In genomic region chr9:83677596-83677995, GRCh38 we compare ENCODE assay signal across 37 cellular contexts.
"Had no signal": no experiment of that assay in that cellular context is flagged by ENCODE, and none has a peak within 500 bp of the region (broad histone marks: within the 10 kb centered on the region; RNA-seq: fewer than 3 reads in every experiment).

No MANE protein-coding gene starts in this region.

- FAIRE-seq: astrocyte, TTC549 had no signal

- DNase-seq: activated B cell treated with CpG ODN at 0.5 μM for 24 hours; activated CD4-positive, alpha-beta memory T cell treated with anti-CD3 and anti-CD28 coated beads for 36 hours; activated CD4-positive, alpha-beta T cell treated with anti-CD3 and anti-CD28 coated beads for 4 hours; activated CD4-positive, alpha-beta T cell treated with anti-CD3 and anti-CD28 coated beads, Interleukin-2, amount 10 ng/mL, durations not matched to agents 24 days and 14 days; activated CD4-positive, alpha-beta T cell treated with anti-CD3 and anti-CD28 coated beads, Interleukin-2, amount 50 U/mL, for 1 hour; activated CD4-positive, alpha-beta T cell treated with anti-CD3 and anti-CD28 coated beads, Interleukin-2, amount 50 U/mL, for 4 hours; activated CD4-positive, CD25-positive, alpha-beta regulatory T cell treated with anti-CD3 and anti-CD28 coated beads, Interleukin-2, amount 50 U/mL, for 72 hours; activated CD8-positive, alpha-beta memory T cell treated with anti-CD3 and anti-CD28 coated beads, Interleukin-2, amount 50 U/mL, for 4 hours; activated CD8-positive, alpha-beta T cell treated with anti-CD3 and anti-CD28 coated beads for 36 hours; activated effector memory CD4-positive, alpha-beta T cell treated with anti-CD3 and anti-CD28 coated beads, Interleukin-2, amount 50 U/mL, for 16 hours; activated gamma-delta T cell treated with Interleukin-2 at 50 U/mL for 16 hours; activated naive CD4-positive, alpha-beta T cell; activated naive CD4-positive, alpha-beta T cell treated with anti-CD3 and anti-CD28 coated beads, Interleukin-2, amount 50 U/mL, for 16 hours; activated T-cell treated with anti-CD3 and anti-CD28 coated beads for 4 hours; activated T-cell treated with anti-CD3 and anti-CD28 coated beads, Interleukin-2, amount 50 U/mL, for 1 hour; activated T-cell treated with anti-CD3 and anti-CD28 coated beads, Interleukin-2, amount 50 U/mL, for 4 hours; activated T-cell treated with anti-CD3 and anti-CD28 coated beads, Interleukin-2, amount 50 U/mL, for 72 hours; adrenal gland; amniotic stem cell; aorta; body of pancreas; brain microvascular endothelial cell; cerebellar nuclear complex; SW 1271; T-helper 1 cell; T-helper 2 cell; T-helper 9 cell had no signal

- H3K9me3 Mint-ChIP-seq: activated B cell treated with CpG ODN at 0.5 μM for 24 hours; activated CD4-positive, alpha-beta memory T cell treated with anti-CD3 and anti-CD28 coated beads for 36 hours; activated CD4-positive, alpha-beta T cell treated with anti-CD3 and anti-CD28 coated beads, Interleukin-2, amount 10 ng/mL, durations not matched to agents 24 days and 14 days; activated CD8-positive, alpha-beta T cell treated with anti-CD3 and anti-CD28 coated beads for 36 hours; activated naive CD4-positive, alpha-beta T cell treated with anti-CD3 and anti-CD28 coated beads, Interleukin-2, amount 50 U/mL, for 72 hours; activated T-cell treated with anti-CD3 and anti-CD28 coated beads, Interleukin-2, amount 50 U/mL, for 4 hours; activated T-cell treated with anti-CD3 and anti-CD28 coated beads, Interleukin-2, amount 50 U/mL, for 72 hours; activated T-helper 1 cell treated with anti-CD3 and anti-CD28 coated beads, Interleukin-12 subunit alpha, Interleukin-12 subunit beta, Interleukin-2, Interleukin-4 antibody, amounts not matched to agents 30 ng/mL and 10 ng/mL and 1 ng/mL, durations not matched to agents 14 hours and 24 hours and 36 hours; activated T-helper 17 cell treated with anti-CD3 and anti-CD28 coated beads, Interleukin-2, amount 50 U/mL, for 72 hours; central memory CD8-positive, alpha-beta T cell; T-helper 1 cell treated with Interleukin-12 subunit alpha and Interleukin-12 subunit beta and Interleukin-4 antibody, amounts not matched to agents 30 μg/mL and 1 μg/mL, for 36 hours; T-helper 2 cell treated with Interferon-gamma antibody and Interleukin-4, amounts not matched to agents 5 μg/mL and 100 μg/mL, for 36 hours had no signal

- H3K27ac ChIP-seq: adrenal gland, body of pancreas, brain microvascular endothelial cell, breast epithelium, VCaP had no signal

- H3K4me1 Mint-ChIP-seq: activated B cell treated with CpG ODN at 0.5 μM for 24 hours had no signal

- H3K4me3 Mint-ChIP-seq: activated B cell treated with CpG ODN at 0.5 μM for 24 hours; activated CD4-positive, alpha-beta memory T cell treated with anti-CD3 and anti-CD28 coated beads for 36 hours; activated CD4-positive, alpha-beta T cell treated with anti-CD3 and anti-CD28 coated beads, Interleukin-2, amount 10 ng/mL, durations not matched to agents 24 days and 14 days; activated CD8-positive, alpha-beta T cell treated with anti-CD3 and anti-CD28 coated beads for 36 hours; activated T-cell treated with anti-CD3 and anti-CD28 coated beads, Interleukin-2, amount 50 U/mL, for 4 hours; activated T-cell treated with anti-CD3 and anti-CD28 coated beads, Interleukin-2, amount 50 U/mL, for 72 hours; activated T-helper 1 cell treated with anti-CD3 and anti-CD28 coated beads, Interleukin-12 subunit alpha, Interleukin-12 subunit beta, Interleukin-2, Interleukin-4 antibody, amounts not matched to agents 30 ng/mL and 10 ng/mL and 1 ng/mL, durations not matched to agents 14 hours and 24 hours and 36 hours; activated T-helper 17 cell treated with anti-CD3 and anti-CD28 coated beads, Interleukin-2, amount 50 U/mL, for 72 hours; central memory CD8-positive, alpha-beta T cell; T-helper 1 cell treated with Interleukin-12 subunit alpha and Interleukin-12 subunit beta and Interleukin-4 antibody, amounts not matched to agents 30 μg/mL and 1 μg/mL, for 36 hours; T-helper 2 cell treated with Interferon-gamma antibody and Interleukin-4, amounts not matched to agents 5 μg/mL and 100 μg/mL, for 36 hours had no signal

- H3K4me1 ChIP-seq: body of pancreas, breast epithelium had no signal

- ATAC-seq: activated CD8-positive, alpha-beta T cell treated with anti-CD3 and anti-CD28 coated beads for 36 hours; activated naive CD4-positive, alpha-beta T cell treated with anti-CD3 and anti-CD28 coated beads, Interleukin-2, amount 50 U/mL, for 72 hours; activated T-cell treated with anti-CD3 and anti-CD28 coated beads, Interleukin-2, amount 50 U/mL, for 4 hours; activated T-cell treated with anti-CD3 and anti-CD28 coated beads, Interleukin-2, amount 50 U/mL, for 72 hours; activated T-helper 17 cell treated with anti-CD3 and anti-CD28 coated beads, Interleukin-2, amount 50 U/mL, for 72 hours; body of pancreas had no signal

- H3K27me3 Mint-ChIP-seq: activated B cell treated with CpG ODN at 0.5 μM for 24 hours; activated CD4-positive, alpha-beta memory T cell treated with anti-CD3 and anti-CD28 coated beads for 36 hours; activated CD4-positive, alpha-beta T cell treated with anti-CD3 and anti-CD28 coated beads, Interleukin-2, amount 10 ng/mL, durations not matched to agents 24 days and 14 days; activated CD8-positive, alpha-beta T cell treated with anti-CD3 and anti-CD28 coated beads for 36 hours; activated T-helper 17 cell treated with anti-CD3 and anti-CD28 coated beads, Interleukin-2, amount 50 U/mL, for 72 hours; central memory CD8-positive, alpha-beta T cell had no signal

- H3K27ac Mint-ChIP-seq: activated B cell treated with CpG ODN at 0.5 μM for 24 hours; activated T-cell treated with anti-CD3 and anti-CD28 coated beads, Interleukin-2, amount 50 U/mL, for 72 hours; activated T-helper 1 cell treated with anti-CD3 and anti-CD28 coated beads, Interleukin-12 subunit alpha, Interleukin-12 subunit beta, Interleukin-2, Interleukin-4 antibody, amounts not matched to agents 30 ng/mL and 10 ng/mL and 1 ng/mL, durations not matched to agents 14 hours and 24 hours and 36 hours; activated T-helper 17 cell treated with anti-CD3 and anti-CD28 coated beads, Interleukin-2, amount 50 U/mL, for 72 hours; T-helper 1 cell treated with Interleukin-12 subunit alpha and Interleukin-12 subunit beta and Interleukin-4 antibody, amounts not matched to agents 30 μg/mL and 1 μg/mL, for 36 hours; T-helper 2 cell treated with Interferon-gamma antibody and Interleukin-4, amounts not matched to agents 5 μg/mL and 100 μg/mL, for 36 hours had no signal

- H3K4me3 ChIP-seq: adrenal gland, body of pancreas, breast epithelium had no signal

- H3K9me3 ChIP-seq: adrenal gland, body of pancreas, breast epithelium had no signal

- H3K36me3 ChIP-seq: breast epithelium had no signal
